ENCODE assay signal across 19 cellular contexts in the genomic region with DNA sequence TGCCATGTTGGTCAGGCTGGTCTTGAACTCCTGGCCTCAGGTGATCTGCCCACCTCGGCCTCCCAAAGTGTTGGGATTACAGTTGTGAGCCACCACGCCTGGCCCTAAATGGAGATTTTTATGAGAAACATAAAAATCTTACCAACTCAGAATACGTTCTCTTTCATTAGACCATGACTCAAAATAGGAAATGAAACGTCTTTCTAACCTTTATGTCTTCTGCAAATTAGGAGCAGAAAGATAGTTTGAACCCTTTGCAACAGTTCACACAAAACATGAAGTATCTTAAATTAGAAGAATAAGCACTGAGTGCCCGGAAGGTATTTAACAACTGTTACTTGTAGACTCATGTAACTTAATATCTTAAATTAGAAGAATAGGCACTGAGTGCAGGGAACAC.
"Had no signal": no experiment of that assay in that cellular context is flagged by ENCODE, and none has a peak within 500 bp of the region (broad histone marks: within the 10 kb centered on the region; RNA-seq: fewer than 3 reads in every experiment).

No MANE protein-coding gene starts in this region.

- H3K27me3 ChIP-seq: colonic mucosa, heart left ventricle, left lung, right lobe of liver, spleen, upper lobe of right lung had no signal

- H3K4me3 Mint-ChIP-seq: activated CD4-positive, alpha-beta T cell treated with anti-CD3 and anti-CD28 coated beads, Interleukin-2, amount 10 ng/mL, durations not matched to agents 7 days and 5 days; activated naive CD4-positive, alpha-beta T cell treated with anti-CD3 and anti-CD28 coated beads, Interleukin-2, amount 10 ng/mL, durations not matched to agents 7 days and 5 days; activated T-helper 17 cell treated with anti-CD3 and anti-CD28 coated beads, Interleukin-2, amount 50 U/mL, for 72 hours; stimulated activated naive CD8-positive, alpha-beta T cell treated with anti-CD3 and anti-CD28 coated beads, Interleukin-15, Interleukin-2, amounts not matched to agents 100 ng/mL and 50 ng/mL, for 24 hours had no signal

- H3K9me3 ChIP-seq: colonic mucosa, heart left ventricle, left lung, psoas muscle, right lobe of liver, spleen, upper lobe of right lung had no signal

- H3K27me3 Mint-ChIP-seq: activated CD4-positive, alpha-beta T cell treated with anti-CD3 and anti-CD28 coated beads, Interleukin-2, amount 10 ng/mL, durations not matched to agents 7 days and 5 days; activated naive CD4-positive, alpha-beta T cell treated with anti-CD3 and anti-CD28 coated beads, Interleukin-2, amount 10 ng/mL, durations not matched to agents 7 days and 5 days; activated T-helper 17 cell treated with anti-CD3 and anti-CD28 coated beads, Interleukin-2, amount 50 U/mL, for 72 hours; stimulated activated naive CD8-positive, alpha-beta T cell treated with anti-CD3 and anti-CD28 coated beads, Interleukin-15, Interleukin-2, amounts not matched to agents 100 ng/mL and 50 ng/mL, for 24 hours had no signal

- H3K27ac Mint-ChIP-seq: activated CD4-positive, alpha-beta T cell treated with anti-CD3 and anti-CD28 coated beads, Interleukin-2, amount 10 ng/mL, durations not matched to agents 7 days and 5 days; activated naive CD4-positive, alpha-beta T cell treated with anti-CD3 and anti-CD28 coated beads, Interleukin-2, amount 10 ng/mL, durations not matched to agents 7 days and 5 days; activated T-helper 17 cell treated with anti-CD3 and anti-CD28 coated beads, Interleukin-2, amount 50 U/mL, for 72 hours had no signal

- H3K4me3 ChIP-seq: colonic mucosa, heart left ventricle, left lung, psoas muscle, right lobe of liver, spleen, upper lobe of right lung had no signal

- H3K9me3 Mint-ChIP-seq: activated CD4-positive, alpha-beta T cell treated with anti-CD3 and anti-CD28 coated beads, Interleukin-2, amount 10 ng/mL, durations not matched to agents 7 days and 5 days; activated naive CD4-positive, alpha-beta T cell treated with anti-CD3 and anti-CD28 coated beads, Interleukin-2, amount 10 ng/mL, durations not matched to agents 7 days and 5 days; activated T-helper 17 cell treated with anti-CD3 and anti-CD28 coated beads, Interleukin-2, amount 50 U/mL, for 72 hours; stimulated activated naive CD8-positive, alpha-beta T cell treated with anti-CD3 and anti-CD28 coated beads, Interleukin-15, Interleukin-2, amounts not matched to agents 100 ng/mL and 50 ng/mL, for 24 hours had no signal

- H3K4me1 Mint-ChIP-seq: activated naive CD4-positive, alpha-beta T cell treated with anti-CD3 and anti-CD28 coated beads, Interleukin-2, amount 10 ng/mL, durations not matched to agents 7 days and 5 days; activated T-helper 17 cell treated with anti-CD3 and anti-CD28 coated beads, Interleukin-2, amount 50 U/mL, for 72 hours had no signal

- DNase-seq: activated CD4-positive, alpha-beta T cell treated with anti-CD3 and anti-CD28 coated beads, Interleukin-2, amount 10 ng/mL, durations not matched to agents 7 days and 5 days; activated CD4-positive, CD25-positive, alpha-beta regulatory T cell; activated naive CD4-positive, alpha-beta T cell treated with anti-CD3 and anti-CD28 coated beads, Interleukin-2, amount 10 ng/mL, durations not matched to agents 7 days and 5 days; activated T-cell treated with anti-CD3 and anti-CD28 coated beads for 4 hours; caudate nucleus; colonic mucosa; effector CD4-positive, alpha-beta T cell; foreskin melanocyte; heart left ventricle; islet precursor cell; left lung; mesenchymal stem cell; psoas muscle; right lobe of liver; spleen; stimulated activated CD4-positive, alpha-beta T cell treated with anti-CD3 and anti-CD28 coated beads, Interleukin-2, amount 100 ng/mL, for 24 hours; upper lobe of right lung had no signal

- H3K27ac ChIP-seq: colonic mucosa, heart left ventricle, left lung, psoas muscle, right lobe of liver, spleen, upper lobe of right lung had no signal

- H3K36me3 ChIP-seq: right lobe of liver had no signal

- ATAC-seq: activated T-helper 17 cell treated with anti-CD3 and anti-CD28 coated beads, Interleukin-2, amount 50 U/mL, for 72 hours; heart left ventricle; left lung; psoas muscle; right lobe of liver; upper lobe of right lung had no signal

- H3K4me1 ChIP-seq: colonic mucosa, heart left ventricle, left lung, psoas muscle, spleen, upper lobe of right lung had no signal
